ENCODE assay signal across 12 cellular contexts in the genomic region with DNA sequence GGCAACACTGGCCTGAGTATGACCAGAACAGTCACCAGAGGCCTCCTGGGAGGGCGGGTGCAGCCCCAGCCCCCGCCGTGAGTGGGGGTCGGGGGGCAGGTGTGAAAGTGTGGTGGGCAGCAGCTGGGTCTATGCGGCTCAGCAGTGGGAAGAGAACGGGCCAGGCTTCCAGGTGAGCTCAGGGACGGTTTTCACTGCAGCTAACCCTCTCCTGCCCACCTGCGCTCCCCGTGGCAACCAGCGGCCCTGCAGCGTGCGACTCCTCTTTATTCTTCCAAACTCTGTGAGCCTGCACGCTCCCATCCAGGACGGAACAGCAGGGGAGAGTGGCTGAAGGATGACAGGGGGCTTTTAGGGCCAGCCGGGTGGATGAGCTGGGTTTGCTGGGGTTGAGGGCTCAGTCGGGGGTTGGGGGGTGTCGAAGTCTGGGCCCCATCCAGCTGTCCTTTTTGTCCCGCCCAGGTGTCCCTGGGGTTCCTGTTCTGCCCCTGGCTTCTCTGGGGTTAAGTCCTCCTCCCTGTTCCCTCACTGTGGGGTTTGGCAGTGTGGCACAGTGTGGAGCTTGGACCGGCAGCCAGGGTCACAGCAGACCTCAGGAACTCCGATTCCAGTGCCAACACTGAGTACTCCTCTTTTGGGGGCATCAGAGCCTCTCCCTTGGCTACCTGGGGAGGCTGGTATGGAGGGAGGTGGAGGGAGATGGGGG. TPM values are rescaled to one million over a fixed set of nuclear protein-coding genes. Genes with fewer than 3 reads are reported as not detected.
DNase-seq lines count a peak whose midpoint lies in the region; ATAC-seq, FAIRE-seq and TF ChIP-seq lines count a peak whose summit lies in the region.
"Had no signal": no experiment of that assay in that cellular context is flagged by ENCODE, and none has a peak within 500 bp of the region (broad histone marks: within the 10 kb centered on the region; RNA-seq: fewer than 3 reads in every experiment).

No MANE protein-coding gene starts in this region.

- H3K9ac ChIP-seq in endothelial cell of umbilical vein (replicated peaks; ENCODE audit: extremely low read depth, insufficient read depth, low read length), result no peak overlapping the region

- intact Hi-C loops in endothelial cell of umbilical vein (cut with micrococcal nuclease) (loop anchor here (5.0 kb wide), 2 partner anchors 37 to 178 kb away; partner anchors contain the start of gene ARFGAP1), sciatic nerve (cut with DNase I) (no loop called here)

- no peak for ATAC-seq in sciatic nerve

- CTCF ChIA-PET in endothelial cell of umbilical vein (lab: Charles Lee), result interaction anchor here (1.2 to 11.0 kb wide), 3 partner anchors 11 to 20 kb away, joined by 3 to 116 read pairs (median 4); no protein-coding TSS in a partner anchor

- H3K9me1 ChIP-seq in endothelial cell of umbilical vein (replicated peaks; ENCODE audit: control insufficient read depth, extremely low read depth, insufficient read depth, low read length), result no peaks in the 10 kb centered on the region

- H3K4me2 ChIP-seq in endothelial cell of umbilical vein (ENCODE audit: insufficient read depth, low read length), result no peak overlapping the region

- no peak overlapping the region for H3K4me3 ChIP-seq in endothelial cell of umbilical vein (replicated peaks in 1 of 3; ENCODE audit: insufficient read depth in 1 of 3, low read depth in 1 of 3, low read length in 3 of 3)
- H3K4me3 ChIP-seq: upper lobe of left lung had no signal

- H3K9me3 ChIP-seq in endothelial cell of umbilical vein (replicated peaks; ENCODE audit: control insufficient read depth, insufficient read depth, low read length), result no peaks in the 10 kb centered on the region
- H3K9me3 ChIP-seq: upper lobe of left lung had no signal

- TF ChIP-seq CTCF in endothelial cell of umbilical vein (IDR thresholded peaks at IDR 0.05; ENCODE audit: extremely low read depth in 1 of 2, insufficient read depth in 1 of 2, low read depth in 1 of 2, low read length in 2 of 2), result peak; percentile 21 to 40

- no peaks in the 10 kb centered on the region for H3K79me2 ChIP-seq in endothelial cell of umbilical vein (ENCODE audit: control insufficient read depth, insufficient read depth, low read length)

- H3K27me3 ChIP-seq in endothelial cell of umbilical vein (ENCODE audit: control insufficient read depth in 2 of 2, insufficient read depth in 2 of 2, low read length in 2 of 2), result peaks cover 0 to 2% of the 10 kb centered on the region in 2 experiments

- POLR2A ChIA-PET in endothelial cell of umbilical vein (lab: Charles Lee), result no interaction called here

- no peak overlapping the region for H3K27ac ChIP-seq in endothelial cell of umbilical vein (ENCODE audit: insufficient read depth, low read depth, low read length)
- H3K27ac ChIP-seq: upper lobe of left lung had no signal

- no peaks in the 10 kb centered on the region for H3K36me3 ChIP-seq in endothelial cell of umbilical vein (ENCODE audit: control insufficient read depth in 2 of 2, extremely low read depth in 1 of 2, insufficient read depth in 2 of 2, low read length in 2 of 2)
- H3K36me3 ChIP-seq: upper lobe of left lung had no signal

- BruUV-seq in endothelial cell of umbilical vein (replicated peaks; lab: Mats Ljungman, UMichigan), result no TSS peak

- no peaks in the 10 kb centered on the region for H3K4me1 ChIP-seq in endothelial cell of umbilical vein (ENCODE audit: control insufficient read depth, extremely low read depth, insufficient read depth, low read length)
- H3K4me1 ChIP-seq: upper lobe of left lung had no signal

- no peaks in the 10 kb centered on the region for H4K20me1 ChIP-seq in endothelial cell of umbilical vein (replicated peaks; ENCODE audit: control insufficient read depth, extremely low read depth, insufficient read depth, low read length)

- no peak for TF ChIP-seq POLR2A in endothelial cell of umbilical vein (IDR thresholded peaks at IDR 0.05; ENCODE audit: low read depth, low read length)

- no peak for FAIRE-seq in endothelial cell of umbilical vein (lab: Jason Lieb, UNC)
- FAIRE-seq: TTC549 had no signal

- dilution Hi-C loops in endothelial cell of umbilical vein (cut with MboI; ENCODE audit: extremely low pct_ligation_motif_present, low sequenced_read_pairs), result no loop called here

- H2AFZ ChIP-seq in endothelial cell of umbilical vein (ENCODE audit: low read depth, low read length), result no peak overlapping the region

- DNase-seq in NCI-H82 (lab: John Stamatoyannopoulos, UW) (peak; percentile 45), NCI-H82 treated with DMSO at 0.1 percent for 48 hours (lab: John Stamatoyannopoulos, UW; ENCODE audit: unreplicated experiment) (no peak), NCI-H526 treated with DMSO at 0.1 percent for 48 hours (lab: John Stamatoyannopoulos, UW) (peak; percentile 58), endothelial cell of umbilical vein (ENCODE audit: low read depth, low spot score) (no peak), sciatic nerve (ENCODE audit: low spot score) (no peak), DMS114 treated with DMSO at 0.1 percent for 48 hours (lab: John Stamatoyannopoulos, UW; ENCODE audit: unreplicated experiment) (no peak), superior temporal gyrus (ENCODE audit: extremely low spot score) (no peak)
- peak; percentile 40 for DNase-seq in stimulated activated CD4-positive, alpha-beta T cell treated with anti-CD3 and anti-CD28 coated beads, Interleukin-4, amount 100 ng/mL, for 1 hour

TF ChIP-seq in endothelial cell of umbilical vein, 7 proteins besides CTCF, POLR2A, EP300 and RAD21 (continues in another document):
- TF ChIP-seq GATA2 (IDR thresholded peaks at IDR 0.05; ENCODE audit: insufficient read depth, insufficient read length, low read depth, low read length) (no peak), EZH2 (IDR thresholded peaks at IDR 0.05; ENCODE audit: borderline replicate concordance, low read depth, low read length, severe bottlenecking) (no peak), MYC (IDR thresholded peaks at IDR 0.05; ENCODE audit: low read depth, low read length) (no peak), FOS (IDR thresholded peaks at IDR 0.05; ENCODE audit: borderline replicate concordance, insufficient read depth, low read length) (no peak), POLR2AphosphoS5 (IDR thresholded peaks at IDR 0.05; ENCODE audit: insufficient read depth, low read depth, low read length) (no peak), JUN (IDR thresholded peaks at IDR 0.05; ENCODE audit: borderline replicate concordance, insufficient read depth, insufficient read length, low read depth) (no peak)

RNA-seq across cellular contexts. Expression of gene BIRC7, which starts 0.9 kb away (rescaled TPM):
- total RNA-seq in endothelial cell of umbilical vein (not detected in 2 replicates), sciatic nerve (26.0 TPM)
- not detected in 2 replicates for polyA plus RNA-seq in endothelial cell of umbilical vein
- not detected in 2 replicates for polyA plus RNA-seq in endothelial cell of umbilical vein (2011; cell fraction: cytosol; rRNA removed)
- not detected in 2 replicates for polyA plus RNA-seq in endothelial cell of umbilical vein (2011; cell fraction: nucleus; rRNA removed)
- not detected in 2 replicates for polyA plus RNA-seq in endothelial cell of umbilical vein (2012)
- polyA minus RNA-seq in endothelial cell of umbilical vein, result not detected in 2 replicates
- not detected for polyA minus RNA-seq in endothelial cell of umbilical vein (2011; cell fraction: cytosol; rRNA and poly(A)+ RNA removed)
- polyA minus RNA-seq in endothelial cell of umbilical vein (2011; cell fraction: nucleus; rRNA and poly(A)+ RNA removed), result not detected in 2 replicates
- total RNA-seq: CD4-positive, alpha-beta memory T cell had no signal
- polyA plus RNA-seq: CD4-positive, alpha-beta memory T cell had no signal

RNA-seq across cellular contexts. Expression of gene YTHDF1, which starts 18.9 kb away (rescaled TPM):
- total RNA-seq in endothelial cell of umbilical vein, result 41.1 and 44.4 TPM in 2 replicates
- 22.3 and 25.2 TPM in 2 replicates for polyA plus RNA-seq in endothelial cell of umbilical vein
- polyA plus RNA-seq in endothelial cell of umbilical vein (2011; cell fraction: cytosol; rRNA removed), result 27.9 and 28.5 TPM in 2 replicates
- polyA plus RNA-seq in endothelial cell of umbilical vein (2011; cell fraction: nucleus; rRNA removed), result 29.8 and 37.1 TPM in 2 replicates
- polyA plus RNA-seq in endothelial cell of umbilical vein (2012), result 35.4 and 36.5 TPM in 2 replicates
- polyA minus RNA-seq in endothelial cell of umbilical vein, result 24.0 and 28.1 TPM in 2 replicates
- polyA minus RNA-seq in endothelial cell of umbilical vein (2011; cell fraction: cytosol; rRNA and poly(A)+ RNA removed), result 41.0 TPM
- 13.5 and 13.8 TPM in 2 replicates for polyA minus RNA-seq in endothelial cell of umbilical vein (2011; cell fraction: nucleus; rRNA and poly(A)+ RNA removed)
- 32.1 TPM for total RNA-seq in sciatic nerve

RNA-seq across cellular contexts. Expression of gene NKAIN4, which starts 19.4 kb away (rescaled TPM):
- total RNA-seq in endothelial cell of umbilical vein, result not detected in 2 replicates
- polyA plus RNA-seq in endothelial cell of umbilical vein, result 0.04 TPM in 1 of 2 replicates, not detected in the other
- not detected in 2 replicates for polyA plus RNA-seq in endothelial cell of umbilical vein (2011; cell fraction: cytosol; rRNA removed)
- polyA plus RNA-seq in endothelial cell of umbilical vein (2011; cell fraction: nucleus; rRNA removed), result not detected in 2 replicates
- not detected in 2 replicates for polyA plus RNA-seq in endothelial cell of umbilical vein (2012)
- polyA minus RNA-seq in endothelial cell of umbilical vein, result not detected in 2 replicates
- not detected for polyA minus RNA-seq in endothelial cell of umbilical vein (2011; cell fraction: cytosol; rRNA and poly(A)+ RNA removed)
- not detected in 2 replicates for polyA minus RNA-seq in endothelial cell of umbilical vein (2011; cell fraction: nucleus; rRNA and poly(A)+ RNA removed)
- total RNA-seq in sciatic nerve, result 3.0 TPM
- total RNA-seq: CD4-positive, alpha-beta memory T cell had no signal
- polyA plus RNA-seq: CD4-positive, alpha-beta memory T cell had no signal

RNA-seq across cellular contexts. Expression of gene ARFGAP1, which starts 37.8 kb away (rescaled TPM):
- total RNA-seq in endothelial cell of umbilical vein (111 and 126 TPM in 2 replicates), sciatic nerve (81.6 TPM)
- polyA plus RNA-seq in endothelial cell of umbilical vein, result 93.7 and 115 TPM in 2 replicates
- 45.5 and 67.8 TPM in 2 replicates for polyA plus RNA-seq in endothelial cell of umbilical vein (2011; cell fraction: cytosol; rRNA removed)
- polyA plus RNA-seq in endothelial cell of umbilical vein (2011; cell fraction: nucleus; rRNA removed), result 472 and 496 TPM in 2 replicates
- 74.4 and 105 TPM in 2 replicates for polyA plus RNA-seq in endothelial cell of umbilical vein (2012)
- polyA minus RNA-seq in endothelial cell of umbilical vein, result 55.3 and 79.7 TPM in 2 replicates
- polyA minus RNA-seq in endothelial cell of umbilical vein (2011; cell fraction: cytosol; rRNA and poly(A)+ RNA removed), result 47.7 TPM
- 72.3 and 105 TPM in 2 replicates for polyA minus RNA-seq in endothelial cell of umbilical vein (2011; cell fraction: nucleus; rRNA and poly(A)+ RNA removed)

RNA-seq across cellular contexts. Expression of gene COL20A1, which starts 58.1 kb away (rescaled TPM):
- total RNA-seq in endothelial cell of umbilical vein (not detected in 2 replicates), sciatic nerve (0.22 TPM)
- polyA plus RNA-seq in endothelial cell of umbilical vein, result not detected in 2 replicates
- polyA plus RNA-seq in endothelial cell of umbilical vein (2011; cell fraction: cytosol; rRNA removed), result not detected in 2 replicates
- polyA plus RNA-seq in endothelial cell of umbilical vein (2011; cell fraction: nucleus; rRNA removed), result not detected in 2 replicates
- polyA plus RNA-seq in endothelial cell of umbilical vein (2012), result not detected in 2 replicates
- polyA minus RNA-seq in endothelial cell of umbilical vein, result not detected in 2 replicates
- polyA minus RNA-seq in endothelial cell of umbilical vein (2011; cell fraction: cytosol; rRNA and poly(A)+ RNA removed), result not detected
- polyA minus RNA-seq in endothelial cell of umbilical vein (2011; cell fraction: nucleus; rRNA and poly(A)+ RNA removed), result not detected in 2 replicates
- total RNA-seq: lower leg skin had no signal
- polyA plus RNA-seq: CD4-positive, alpha-beta memory T cell had no signal

Comparison
In these comparisons a context has a peak if more than half of its experiments do, and no peak if none do; other contexts are left out.
1. DNase-seq: peak in NCI-H82 (single experiment), NCI-H526 treated with DMSO at 0.1 percent for 48 hours (single experiment) and stimulated activated CD4-positive, alpha-beta T cell treated with anti-CD3 and anti-CD28 coated beads, Interleukin-4, amount 100 ng/mL, for 1 hour (single experiment); none in NCI-H82 treated with DMSO at 0.1 percent for 48 hours (single experiment), endothelial cell of umbilical vein (single experiment), sciatic nerve (single experiment), DMS114 treated with DMSO at 0.1 percent for 48 hours (single experiment) and superior temporal gyrus (single experiment).
2. RNA of gene BIRC7, which starts 0.9 kb away (total RNA-seq): 26.0 TPM in sciatic nerve (single experiment); not detected in endothelial cell of umbilical vein; every median in the first group is over 10 times any median in the second.